27 cellular contexts compared by ENCODE assay signal in genomic region chrX:18753603-18754002, GRCh38.
"Had no signal": no experiment of that assay in that cellular context is flagged by ENCODE, and none has a peak within 500 bp of the region (broad histone marks: within the 10 kb centered on the region; RNA-seq: fewer than 3 reads in every experiment).

No MANE protein-coding gene starts in this region.

- H3K79me2 ChIP-seq: parathyroid adenoma had no signal

- H3K36me3 ChIP-seq: brain microvascular endothelial cell, colonic mucosa, esophagus muscularis mucosa, heart right ventricle, lower lobe of right lung, tibial artery had no signal

- H3K27ac ChIP-seq: brain microvascular endothelial cell, colonic mucosa, dorsolateral prefrontal cortex, esophagus muscularis mucosa, heart right ventricle, lower lobe of right lung, parathyroid adenoma, skin epidermis, tibial artery had no signal

- H3K4me1 ChIP-seq: colonic mucosa, esophagus muscularis mucosa, lower lobe of right lung, parathyroid adenoma, tibial artery had no signal

- DNase-seq: activated CD4-positive, alpha-beta memory T cell treated with anti-CD3 and anti-CD28 coated beads, Interleukin-2, amount 10 ng/mL, durations not matched to agents 7 days and 5 days; activated CD4-positive, alpha-beta T cell treated with anti-CD3 and anti-CD28 coated beads, Interleukin-2, amount 10 ng/mL, durations not matched to agents 24 days and 14 days; activated CD8-positive, alpha-beta memory T cell treated with anti-CD3 and anti-CD28 coated beads, Interleukin-2, amount 10 ng/mL, durations not matched to agents 7 days and 5 days; activated gamma-delta T cell treated with Interleukin-2 at 50 U/mL for 16 hours; activated T-cell treated with anti-CD3 and anti-CD28 coated beads for 4 hours; aorta; brain microvascular endothelial cell; caudate nucleus; colonic mucosa; dorsolateral prefrontal cortex; effector memory CD8-positive, alpha-beta T cell; heart right ventricle; kidney; lower lobe of right lung; mesendoderm; mucosa of descending colon; nephron progenitor cell; nucleus accumbens; right cardiac atrium; stimulated activated CD4-positive, alpha-beta T cell treated with anti-CD3 and anti-CD28 coated beads, Interleukin-1b, Interleukin-23, amount 100 ng/mL, for 48 hours; stimulated activated naive CD8-positive, alpha-beta T cell treated with anti-CD3 and anti-CD28 coated beads, Interleukin-15, amount 100 ng/mL, for 72 hours; T-helper 2 cell; tibial artery had no signal

- ATAC-seq: activated CD8-positive, alpha-beta memory T cell treated with anti-CD3 and anti-CD28 coated beads, Interleukin-2, amount 10 ng/mL, durations not matched to agents 7 days and 5 days; effector memory CD8-positive, alpha-beta T cell; heart right ventricle; lower lobe of right lung; mucosa of descending colon; right cardiac atrium; stimulated activated effector memory CD8-positive, alpha-beta T cell treated with anti-CD3 and anti-CD28 coated beads, Interleukin-12 subunit alpha, Interleukin-12 subunit beta, amount 100 ng/mL, for 72 hours; stimulated activated naive CD8-positive, alpha-beta T cell treated with anti-CD3 and anti-CD28 coated beads, Interleukin-15, amount 100 ng/mL, for 72 hours had no signal

- H3K27me3 ChIP-seq: brain microvascular endothelial cell, esophagus muscularis mucosa, heart right ventricle, tibial artery had no signal

- H3K4me3 ChIP-seq: colonic mucosa, dorsolateral prefrontal cortex, esophagus muscularis mucosa, heart right ventricle, lower lobe of right lung, mucosa of descending colon, skin epidermis, tibial artery had no signal

- H2AFZ ChIP-seq: parathyroid adenoma had no signal

- H3K9ac ChIP-seq: parathyroid adenoma had no signal

- H3K9me3 ChIP-seq: colonic mucosa, esophagus muscularis mucosa, heart right ventricle, lower lobe of right lung, mucosa of descending colon, tibial artery had no signal
